In genomic region chr3:130348258-130348657, GRCh38 we compare ENCODE assay signal across 20 cellular contexts. TPM values are rescaled to one million over a fixed set of nuclear protein-coding genes. Genes with fewer than 3 reads are reported as not detected.
"Had no signal": no experiment of that assay in that cellular context is flagged by ENCODE, and none has a peak within 500 bp of the region (broad histone marks: within the 10 kb centered on the region; RNA-seq: fewer than 3 reads in every experiment).

No MANE protein-coding gene starts in this region.

RNA-seq across cellular contexts. Expression of gene COL6A5, which starts 2.8 kb away (rescaled TPM):
- total RNA-seq: naive thymus-derived CD8-positive, alpha-beta T cell; natural killer cell; natural killer cell treated with Interleukin-12 subunit alpha and Interleukin-12 subunit beta and Interleukin-15 and Interleukin-18, amount 100 ng/mL, for 72 hours; neural crest cell; osteoblast; osteocyte; posterior vena cava; progenitor cell of endocrine pancreas; psoas muscle; pulmonary artery endothelial cell; right atrium auricular region; right cardiac atrium; right lobe of liver; sciatic nerve; sigmoid colon; skeletal muscle tissue had no signal
- polyA plus RNA-seq: naive thymus-derived CD8-positive, alpha-beta T cell; neural cell; pancreas; psoas muscle; right cardiac atrium; smooth muscle cell; spleen had no signal
